23 cellular contexts compared by ENCODE assay signal in the genomic region with DNA sequence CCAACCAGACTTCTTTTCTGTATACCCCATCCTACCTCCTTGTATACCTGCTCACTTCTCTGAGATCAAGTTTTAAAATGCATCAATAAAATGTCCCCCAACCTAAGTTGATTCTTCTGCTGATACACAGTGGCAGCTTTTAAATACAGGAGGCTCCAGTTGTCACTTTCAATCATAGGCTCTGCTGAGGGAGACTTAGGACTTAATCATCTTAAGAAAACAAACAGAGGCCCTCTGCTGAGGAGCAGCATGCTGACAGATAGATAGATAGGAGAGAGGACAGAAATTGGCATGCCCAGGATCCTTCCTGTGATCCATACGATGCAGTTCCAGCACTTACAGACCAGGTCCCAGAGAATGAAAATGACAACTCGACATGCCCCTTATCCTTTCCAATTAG.
"Had no signal": no experiment of that assay in that cellular context is flagged by ENCODE, and none has a peak within 500 bp of the region (broad histone marks: within the 10 kb centered on the region; RNA-seq: fewer than 3 reads in every experiment).

No MANE protein-coding gene starts in this region.

- ATAC-seq: gastrocnemius medialis; left ventricle myocardium superior; lower lobe of right lung; natural killer cell treated with Interleukin-12 subunit alpha and Interleukin-12 subunit beta and Interleukin-15 and Interleukin-18, amount 100 ng/mL, for 72 hours; psoas muscle; right cardiac atrium; stimulated activated memory B cell treated with anti-CD40 and anti-IgM and Interleukin-4, amounts not matched to agents 10 μg/mL and 1 μg/mL and 100 μg/mL, for 72 hours; stimulated activated naive CD8-positive, alpha-beta T cell treated with anti-CD3 and anti-CD28 coated beads, Interleukin-15, Interleukin-2, amounts not matched to agents 100 U/mL and 50 U/mL, for 24 hours had no signal

- H3K36me3 ChIP-seq: gastrocnemius medialis, lower lobe of right lung, neutrophil, sigmoid colon, spleen, tibial artery had no signal

- H3K4me3 ChIP-seq: dorsolateral prefrontal cortex, gastrocnemius medialis, lower lobe of right lung, psoas muscle, sigmoid colon, skin epidermis, spleen, testis, tibial artery had no signal

- H3K27ac ChIP-seq: dorsolateral prefrontal cortex, gastrocnemius medialis, lower lobe of right lung, neutrophil, psoas muscle, sigmoid colon, skin epidermis, spleen, testis, tibial artery had no signal

- H3K9me3 ChIP-seq: gastrocnemius medialis, lower lobe of right lung, neutrophil, psoas muscle, sigmoid colon, spleen, testis, tibial artery had no signal

- H3K4me1 Mint-ChIP-seq: naive B cell; neural crest cell; stimulated activated memory B cell treated with anti-CD40 and anti-IgM and Interleukin-4, amounts not matched to agents 10 μg/mL and 1 μg/mL and 100 μg/mL, for 72 hours had no signal

- H3K27me3 Mint-ChIP-seq: naive B cell; stimulated activated memory B cell treated with anti-CD40 and anti-IgM and Interleukin-4, amounts not matched to agents 10 μg/mL and 1 μg/mL and 100 μg/mL, for 72 hours had no signal

- DNase-seq: dorsolateral prefrontal cortex; effector CD4-positive, alpha-beta T cell; foreskin fibroblast; gastrocnemius medialis; head of caudate nucleus; left ventricle myocardium superior; lower lobe of right lung; naive B cell; psoas muscle; right cardiac atrium; sigmoid colon; spleen; stimulated activated CD4-positive, alpha-beta T cell treated with anti-CD3 and anti-CD28 coated beads, Interleukin-4, amount 100 ng/mL, for 4 hours; stimulated activated naive CD8-positive, alpha-beta T cell treated with anti-CD3 and anti-CD28 coated beads, Interleukin-15, Interleukin-2, amounts not matched to agents 100 U/mL and 50 U/mL, for 24 hours; substantia nigra; testis; tibial artery had no signal

- H3K4me3 Mint-ChIP-seq: naive B cell; natural killer cell treated with Interleukin-12 subunit alpha and Interleukin-12 subunit beta and Interleukin-15 and Interleukin-18, amount 100 ng/mL, for 72 hours; neural crest cell; stimulated activated memory B cell treated with anti-CD40 and anti-IgM and Interleukin-4, amounts not matched to agents 10 μg/mL and 1 μg/mL and 100 μg/mL, for 72 hours; type B pancreatic cell had no signal

- H3K27ac Mint-ChIP-seq: naive B cell; natural killer cell treated with Interleukin-12 subunit alpha and Interleukin-12 subunit beta and Interleukin-15 and Interleukin-18, amount 100 ng/mL, for 72 hours; stimulated activated memory B cell treated with anti-CD40 and anti-IgM and Interleukin-4, amounts not matched to agents 10 μg/mL and 1 μg/mL and 100 μg/mL, for 72 hours; type B pancreatic cell had no signal

- H3K9me3 Mint-ChIP-seq: neural crest cell had no signal

- H3K36me3 Mint-ChIP-seq: naive B cell; natural killer cell treated with Interleukin-12 subunit alpha and Interleukin-12 subunit beta and Interleukin-15 and Interleukin-18, amount 100 ng/mL, for 72 hours; stimulated activated memory B cell treated with anti-CD40 and anti-IgM and Interleukin-4, amounts not matched to agents 10 μg/mL and 1 μg/mL and 100 μg/mL, for 72 hours; type B pancreatic cell had no signal

- H3K27me3 ChIP-seq: gastrocnemius medialis, neutrophil, sigmoid colon, spleen, testis had no signal

- H3K4me1 ChIP-seq: gastrocnemius medialis, lower lobe of right lung, psoas muscle, sigmoid colon, spleen, testis, tibial artery had no signal
